11 cellular contexts compared by ENCODE assay signal in genomic region chr9:111961575-111961974, GRCh38.
DNase-seq lines count a peak whose midpoint lies in the region; ATAC-seq and TF ChIP-seq lines count a peak whose summit lies in the region.
"Had no signal": no experiment of that assay in that cellular context is flagged by ENCODE, and none has a peak within 500 bp of the region (broad histone marks: within the 10 kb centered on the region; RNA-seq: fewer than 3 reads in every experiment).

No MANE protein-coding gene starts in this region.

- H3K27ac ChIP-seq in ACC112 (ENCODE audit: low read depth, low read length) = peak overlapping the region; percentile 95
- H3K27ac ChIP-seq in hepatocyte = peak overlapping the region; percentile 94

- H2AFZ ChIP-seq in ACC112 (ENCODE audit: low read length, unreplicated experiment) = no peak overlapping the region
- no peak overlapping the region for H2AFZ ChIP-seq in hepatocyte

- H3K79me2 ChIP-seq in ACC112 (ENCODE audit: control insufficient read depth, insufficient read depth, low read length, unreplicated experiment) (no peaks in the 10 kb centered on the region), hepatocyte (no peaks in the 10 kb centered on the region)

- WGBS in hepatocyte (ENCODE audit: low lambda C conversion rate, missing lambda C conversion rate) = 78% methylated on average over 5 of the region's 5 CpGs

- H3K4me3 ChIP-seq in ACC112 (ENCODE audit: low read depth, low read length) (no peak overlapping the region), hepatocyte (no peak overlapping the region)

- no peaks in the 10 kb centered on the region for H3K27me3 ChIP-seq in ACC112 (ENCODE audit: insufficient read depth, low read length)
- no peaks in the 10 kb centered on the region for H3K27me3 ChIP-seq in hepatocyte

- no peaks in the 10 kb centered on the region for H3K9me2 ChIP-seq in hepatocyte (replicated peaks; ENCODE audit: insufficient read depth)

- H4K20me1 ChIP-seq in hepatocyte (ENCODE audit: insufficient read depth, poor library complexity, severe bottlenecking) = no peaks in the 10 kb centered on the region

- no peaks in the 10 kb centered on the region for H3K9me3 ChIP-seq in hepatocyte (ENCODE audit: low read depth)

- H3K36me3 ChIP-seq in ACC112 (ENCODE audit: insufficient read depth, low read length) (no peaks in the 10 kb centered on the region), hepatocyte (replicated peaks; ENCODE audit: insufficient read depth, low read depth) (no peaks in the 10 kb centered on the region)

- DNase-seq in NCI-H128 (lab: John Stamatoyannopoulos, UW; ENCODE audit: unreplicated experiment) (peak; percentile 64), hepatocyte (ENCODE audit: low spot score) (no peak), AML-193 (lab: John Stamatoyannopoulos, UW) (no peak)
- no peak for DNase-seq in stimulated activated CD4-positive, alpha-beta T cell treated with anti-CD3 and anti-CD28 coated beads, Interleukin-4, amount 100 ng/mL, for 4 hours
- DNase-seq: activated T-cell treated with anti-CD3 and anti-CD28 coated beads, Interleukin-2, amount 50 U/mL, for 1 hour; effector CD4-positive, alpha-beta T cell; left cardiac atrium had no signal

- H3K4me1 ChIP-seq in ACC112 (ENCODE audit: control insufficient read depth, insufficient read depth, low read length, unreplicated experiment) (peaks cover 65% of the 10 kb centered on the region), hepatocyte (ENCODE audit: insufficient read depth) (peaks cover 17% of the 10 kb centered on the region)

- TF ChIP-seq CTCF in hepatocyte (IDR thresholded peaks at IDR 0.05; ENCODE audit: poor library complexity) = no peak

- no peak overlapping the region for H3K4me2 ChIP-seq in hepatocyte

- ATAC-seq in GM21526 (IDR thresholded peaks at IDR 0.05; ENCODE audit: low FRiP score, unreplicated experiment) (no peak), HG02588 (IDR thresholded peaks at IDR 0.05; ENCODE audit: unreplicated experiment) (no peak)
- ATAC-seq: left cardiac atrium had no signal

TF ChIP-seq in PFSK-1, 5 proteins besides CTCF, POLR2A, EP300 and RAD21:
- TF ChIP-seq FOXP2 (optimal IDR thresholded peaks at IDR 0.05; ENCODE audit: borderline replicate concordance, extremely low read depth, extremely low read length, insufficient read depth) (peak; percentile 20), REST (IDR thresholded peaks at IDR 0.05; ENCODE audit: insufficient read depth in 1 of 2, low read depth in 2 of 2, low read length in 2 of 2) (no peak)
